8 cellular contexts compared by ENCODE assay signal in genomic region chr2:207352978-207353377, GRCh38.
DNase-seq lines count a peak whose midpoint lies in the region; ATAC-seq and TF ChIP-seq lines count a peak whose summit lies in the region.

No MANE protein-coding gene starts in this region.

- POLR2A ChIA-PET in T-cell (lab: Charles Lee): no interaction called here

- no peak for TF ChIP-seq CTCF in Calu3 (IDR thresholded peaks at IDR 0.05; ENCODE audit: unreplicated experiment)

- peaks cover 6% of the 10 kb centered on the region for H3K27me3 Mint-ChIP-seq in activated CD8-positive, alpha-beta memory T cell treated with anti-CD3 and anti-CD28 coated beads, Interleukin-2, amount 10 ng/mL, durations not matched to agents 7 days and 5 days
- H3K27me3 Mint-ChIP-seq in T-cell: no peaks in the 10 kb centered on the region
- no peaks in the 10 kb centered on the region for H3K27me3 Mint-ChIP-seq in Calu3 (ENCODE audit: unreplicated experiment)

- no peak overlapping the region for H3K4me3 Mint-ChIP-seq in activated CD8-positive, alpha-beta memory T cell treated with anti-CD3 and anti-CD28 coated beads, Interleukin-2, amount 10 ng/mL, durations not matched to agents 7 days and 5 days
- no peak overlapping the region for H3K4me3 Mint-ChIP-seq in T-cell
- H3K4me3 Mint-ChIP-seq in Calu3 (ENCODE audit: low read depth, unreplicated experiment): no peak overlapping the region

- H3K9me3 Mint-ChIP-seq in activated CD8-positive, alpha-beta memory T cell treated with anti-CD3 and anti-CD28 coated beads, Interleukin-2, amount 10 ng/mL, durations not matched to agents 7 days and 5 days (ENCODE audit: low read depth): no peaks in the 10 kb centered on the region
- H3K9me3 Mint-ChIP-seq in T-cell (no peaks in the 10 kb centered on the region), Calu3 (ENCODE audit: low read depth, unreplicated experiment) (no peaks in the 10 kb centered on the region)

- no peaks in the 10 kb centered on the region for H3K36me3 Mint-ChIP-seq in activated CD8-positive, alpha-beta memory T cell treated with anti-CD3 and anti-CD28 coated beads, Interleukin-2, amount 10 ng/mL, durations not matched to agents 7 days and 5 days
- no peaks in the 10 kb centered on the region for H3K36me3 Mint-ChIP-seq in T-cell
- H3K36me3 Mint-ChIP-seq in Calu3 (ENCODE audit: insufficient read depth, unreplicated experiment): no peaks in the 10 kb centered on the region

- intact Hi-C loops in Calu3 (cut with micrococcal nuclease; ENCODE audit: unreplicated experiment): no loop called here

- CTCF ChIA-PET in activated CD8-positive, alpha-beta memory T cell treated with anti-CD3 and anti-CD28 coated beads, Interleukin-2, amount 10 ng/mL, durations not matched to agents 7 days and 5 days (lab: Charles Lee): no interaction called here
- CTCF ChIA-PET in T-cell (lab: Charles Lee): interaction anchor here (0.6 to 1.1 kb wide), 3 partner anchors 15 to 120 kb away, joined by 3 read pairs; no protein-coding TSS in a partner anchor
- CTCF ChIA-PET in Calu3 (lab: Charles Lee): no interaction called here

- peaks cover 5% of the 10 kb centered on the region for H3K4me1 Mint-ChIP-seq in activated CD8-positive, alpha-beta memory T cell treated with anti-CD3 and anti-CD28 coated beads, Interleukin-2, amount 10 ng/mL, durations not matched to agents 7 days and 5 days
- peaks cover 7 to 9% (median 9%) of the 10 kb centered on the region in 3 donors for H3K4me1 Mint-ChIP-seq in T-cell
- H3K4me1 Mint-ChIP-seq in Calu3 (ENCODE audit: low read depth, unreplicated experiment): no peaks in the 10 kb centered on the region

- no peak overlapping the region for H3K27ac Mint-ChIP-seq in activated CD8-positive, alpha-beta memory T cell treated with anti-CD3 and anti-CD28 coated beads, Interleukin-2, amount 10 ng/mL, durations not matched to agents 7 days and 5 days
- H3K27ac Mint-ChIP-seq in T-cell (no peak overlapping the region), Calu3 (ENCODE audit: unreplicated experiment) (no peak overlapping the region)

- DNase-seq in activated CD8-positive, alpha-beta memory T cell treated with anti-CD3 and anti-CD28 coated beads, Interleukin-2, amount 10 ng/mL, durations not matched to agents 7 days and 5 days: no peak
- no peak for DNase-seq in activated CD8-positive, alpha-beta memory T cell treated with anti-CD3 and anti-CD28 coated beads, Interleukin-2, amount 50 U/mL, for 48 hours
- DNase-seq in T-cell (peak in 22 of 34 experiments; percentile 1 to 41 (median 12)), medulla oblongata (ENCODE audit: extremely low spot score) (peak; percentile 53), cerebellar nuclear complex (lab: John Stamatoyannopoulos, UW) (no peak), GM19240 (ENCODE audit: insufficient read length, low spot score) (no peak), Calu3 (no peak)

- ATAC-seq in activated CD8-positive, alpha-beta memory T cell treated with anti-CD3 and anti-CD28 coated beads, Interleukin-2, amount 10 ng/mL, durations not matched to agents 7 days and 5 days: peak; percentile 33
- peak; percentile 98 for ATAC-seq in HG02678 (IDR thresholded peaks at IDR 0.05; ENCODE audit: unreplicated experiment)
- peak; percentile 64 to 81 (median 72) for ATAC-seq in T-cell (replicated peaks in 1 of 4)

- no TSS peak for BruUV-seq in Calu3 (replicated peaks; lab: Mats Ljungman, UMichigan)

Comparison
In these comparisons a context has a peak if more than half of its experiments do, and no peak if none do; other contexts are left out.
1. ATAC-seq: peak in every context shown above with its lines; median percentile 98 in HG02678; 72 in T-cell; 33 in activated CD8-positive, alpha-beta memory T cell treated with anti-CD3 and anti-CD28 coated beads, Interleukin-2, amount 10 ng/mL, durations not matched to agents 7 days and 5 days.
2. DNase-seq: peak in T-cell (22 of 34) and medulla oblongata (single experiment); none in activated CD8-positive, alpha-beta memory T cell treated with anti-CD3 and anti-CD28 coated beads, Interleukin-2, amount 10 ng/mL, durations not matched to agents 7 days and 5 days (single experiment), activated CD8-positive, alpha-beta memory T cell treated with anti-CD3 and anti-CD28 coated beads, Interleukin-2, amount 50 U/mL, for 48 hours (single experiment), cerebellar nuclear complex (0 of 2), GM19240 (single experiment) and Calu3 (single experiment).
3. CTCF ChIA-PET loops: an anchor here in T-cell (0.6 to 1.1 kb wide); none called in activated CD8-positive, alpha-beta memory T cell treated with anti-CD3 and anti-CD28 coated beads, Interleukin-2, amount 10 ng/mL, durations not matched to agents 7 days and 5 days and Calu3.